In genomic region chr15:88995449-88995848, GRCh38 we compare ENCODE assay signal across 3 cellular contexts.
TF ChIP-seq lines count a peak whose summit lies in the region.

No MANE protein-coding gene starts in this region.

TF ChIP-seq in SK-N-SH treated with all-trans-retinoic acid at 6 μM for 48 hours, 23 proteins besides CTCF, POLR2A, EP300 and RAD21 (continued from another document):
- TF ChIP-seq CSDC2 (CRISPR knock-in tag; IDR thresholded peaks at IDR 0.05) (no peak), GLIS3 (CRISPR knock-in tag; IDR thresholded peaks at IDR 0.05) (no peak), ISL1 (CRISPR knock-in tag; IDR thresholded peaks at IDR 0.05) (no peak), TCF4 (CRISPR knock-in tag; IDR thresholded peaks at IDR 0.05; ENCODE audit: borderline replicate concordance) (no peak), ZC3H10 (CRISPR knock-in tag; IDR thresholded peaks at IDR 0.05) (no peak), CSRNP3 (CRISPR knock-in tag; IDR thresholded peaks at IDR 0.05) (no peak)

TF ChIP-seq in SK-N-SH, 30 proteins besides CTCF, POLR2A, EP300 and RAD21:
- TF ChIP-seq, protein P1, sequence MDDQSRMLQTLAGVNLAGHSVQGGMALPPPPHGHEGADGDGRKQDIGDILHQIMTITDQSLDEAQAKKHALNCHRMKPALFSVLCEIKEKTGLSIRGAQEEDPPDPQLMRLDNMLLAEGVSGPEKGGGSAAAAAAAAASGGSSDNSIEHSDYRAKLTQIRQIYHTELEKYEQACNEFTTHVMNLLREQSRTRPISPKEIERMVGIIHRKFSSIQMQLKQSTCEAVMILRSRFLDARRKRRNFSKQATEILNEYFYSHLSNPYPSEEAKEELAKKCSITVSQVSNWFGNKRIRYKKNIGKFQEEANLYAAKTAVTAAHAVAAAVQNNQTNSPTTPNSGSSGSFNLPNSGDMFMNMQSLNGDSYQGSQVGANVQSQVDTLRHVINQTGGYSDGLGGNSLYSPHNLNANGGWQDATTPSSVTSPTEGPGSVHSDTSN (IDR thresholded peaks at IDR 0.05), result no peak
- TF ChIP-seq, protein P2, sequence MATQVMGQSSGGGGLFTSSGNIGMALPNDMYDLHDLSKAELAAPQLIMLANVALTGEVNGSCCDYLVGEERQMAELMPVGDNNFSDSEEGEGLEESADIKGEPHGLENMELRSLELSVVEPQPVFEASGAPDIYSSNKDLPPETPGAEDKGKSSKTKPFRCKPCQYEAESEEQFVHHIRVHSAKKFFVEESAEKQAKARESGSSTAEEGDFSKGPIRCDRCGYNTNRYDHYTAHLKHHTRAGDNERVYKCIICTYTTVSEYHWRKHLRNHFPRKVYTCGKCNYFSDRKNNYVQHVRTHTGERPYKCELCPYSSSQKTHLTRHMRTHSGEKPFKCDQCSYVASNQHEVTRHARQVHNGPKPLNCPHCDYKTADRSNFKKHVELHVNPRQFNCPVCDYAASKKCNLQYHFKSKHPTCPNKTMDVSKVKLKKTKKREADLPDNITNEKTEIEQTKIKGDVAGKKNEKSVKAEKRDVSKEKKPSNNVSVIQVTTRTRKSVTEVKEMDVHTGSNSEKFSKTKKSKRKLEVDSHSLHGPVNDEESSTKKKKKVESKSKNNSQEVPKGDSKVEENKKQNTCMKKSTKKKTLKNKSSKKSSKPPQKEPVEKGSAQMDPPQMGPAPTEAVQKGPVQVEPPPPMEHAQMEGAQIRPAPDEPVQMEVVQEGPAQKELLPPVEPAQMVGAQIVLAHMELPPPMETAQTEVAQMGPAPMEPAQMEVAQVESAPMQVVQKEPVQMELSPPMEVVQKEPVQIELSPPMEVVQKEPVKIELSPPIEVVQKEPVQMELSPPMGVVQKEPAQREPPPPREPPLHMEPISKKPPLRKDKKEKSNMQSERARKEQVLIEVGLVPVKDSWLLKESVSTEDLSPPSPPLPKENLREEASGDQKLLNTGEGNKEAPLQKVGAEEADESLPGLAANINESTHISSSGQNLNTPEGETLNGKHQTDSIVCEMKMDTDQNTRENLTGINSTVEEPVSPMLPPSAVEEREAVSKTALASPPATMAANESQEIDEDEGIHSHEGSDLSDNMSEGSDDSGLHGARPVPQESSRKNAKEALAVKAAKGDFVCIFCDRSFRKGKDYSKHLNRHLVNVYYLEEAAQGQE (IDR thresholded peaks at IDR 0.05; ENCODE audit: low read depth, low read length), result no peak
- TF ChIP-seq, protein P3, sequence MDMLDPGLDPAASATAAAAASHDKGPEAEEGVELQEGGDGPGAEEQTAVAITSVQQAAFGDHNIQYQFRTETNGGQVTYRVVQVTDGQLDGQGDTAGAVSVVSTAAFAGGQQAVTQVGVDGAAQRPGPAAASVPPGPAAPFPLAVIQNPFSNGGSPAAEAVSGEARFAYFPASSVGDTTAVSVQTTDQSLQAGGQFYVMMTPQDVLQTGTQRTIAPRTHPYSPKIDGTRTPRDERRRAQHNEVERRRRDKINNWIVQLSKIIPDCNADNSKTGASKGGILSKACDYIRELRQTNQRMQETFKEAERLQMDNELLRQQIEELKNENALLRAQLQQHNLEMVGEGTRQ (IDR thresholded peaks at IDR 0.05; ENCODE audit: borderline replicate concordance, low read depth, low read length), result no peak
- TF ChIP-seq JUND (IDR thresholded peaks at IDR 0.05), result no peak
- TF ChIP-seq RXRA (IDR thresholded peaks at IDR 0.05; ENCODE audit: borderline replicate concordance, low read depth), result no peak

TF ChIP-seq in HEK293T, 16 proteins besides CTCF, POLR2A, EP300 and RAD21 (continued from another document):
- TF ChIP-seq TARDBP (IDR thresholded peaks at IDR 0.05) (no peak), FOXA1 (IDR thresholded peaks at IDR 0.05) (no peak)
